41 cellular contexts compared by ENCODE assay signal in the genomic region with DNA sequence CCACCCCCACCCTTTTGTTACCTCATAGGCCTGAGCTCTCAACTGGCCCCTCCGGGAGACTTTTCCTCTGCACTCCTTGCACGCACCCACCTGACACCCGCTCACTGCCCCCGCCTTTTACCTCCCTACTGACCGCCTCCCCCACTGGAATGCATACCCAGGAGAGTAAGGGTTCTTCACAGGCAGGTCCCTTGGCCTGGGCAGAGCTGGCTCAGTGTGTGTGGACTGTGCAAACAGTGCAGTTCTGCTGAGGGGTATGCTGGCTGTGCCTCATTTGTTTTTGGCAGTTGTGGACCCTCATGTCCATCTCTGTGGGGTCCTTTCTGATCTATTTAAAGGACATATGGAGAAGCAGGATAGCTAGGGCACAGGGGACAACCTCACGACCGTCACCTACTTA. TPM values are rescaled to one million over a fixed set of nuclear protein-coding genes. Genes with fewer than 3 reads are reported as not detected.
"Had no signal": no experiment of that assay in that cellular context is flagged by ENCODE, and none has a peak within 500 bp of the region (broad histone marks: within the 10 kb centered on the region; RNA-seq: fewer than 3 reads in every experiment).

No MANE protein-coding gene starts in this region.

- H3K4me3 ChIP-seq: adrenal gland, body of pancreas, esophagus squamous epithelium, gastroesophageal sphincter, heart right ventricle had no signal

- H3K27ac Mint-ChIP-seq: activated CD4-positive, alpha-beta memory T cell treated with anti-CD3 and anti-CD28 coated beads for 36 hours; activated CD4-positive, alpha-beta T cell treated with anti-CD3 and anti-CD28 coated beads for 36 hours; activated CD4-positive, alpha-beta T cell treated with anti-CD3 and anti-CD28 coated beads, Interleukin-2, amount 10 ng/mL, durations not matched to agents 24 days and 14 days; activated CD8-positive, alpha-beta memory T cell treated with anti-CD3 and anti-CD28 coated beads, Interleukin-2, amount 10 ng/mL, durations not matched to agents 7 days and 5 days; activated CD8-positive, alpha-beta T cell treated with anti-CD3 and anti-CD28 coated beads, Interleukin-2, amount 10 ng/mL, durations not matched to agents 7 days and 5 days; activated naive CD4-positive, alpha-beta T cell treated with anti-CD3 and anti-CD28 coated beads for 36 hours; activated naive CD4-positive, alpha-beta T cell treated with anti-CD3 and anti-CD28 coated beads, Interleukin-2, amount 50 U/mL, for 24 hours; activated naive CD8-positive, alpha-beta T cell treated with anti-CD3 and anti-CD28 coated beads for 36 hours; activated naive CD8-positive, alpha-beta T cell treated with anti-CD3 and anti-CD28 coated beads, Interleukin-2, amount 50 U/mL, for 24 hours; activated T-helper 1 cell treated with anti-CD3 and anti-CD28 coated beads, Interleukin-12 subunit alpha, Interleukin-12 subunit beta, Interleukin-2, Interleukin-4 antibody, amounts not matched to agents 30 ng/mL and 10 ng/mL and 1 ng/mL, durations not matched to agents 14 hours and 24 hours and 36 hours; activated T-helper 2 cell treated with anti-CD3 and anti-CD28 coated beads, Interferon-gamma antibody, Interleukin-2, Interleukin-4, amounts not matched to agents 10 μg/mL and 5 μg/mL and 100 μg/mL, durations not matched to agents 14 hours and 24 hours and 36 hours; effector memory CD8-positive, alpha-beta T cell; T-helper 17 cell; T-helper 2 cell treated with Interferon-gamma antibody and Interleukin-4, amounts not matched to agents 5 μg/mL and 100 μg/mL, for 36 hours had no signal

- H3K4me1 Mint-ChIP-seq: T-helper 17 cell had no signal

- H3K27me3 ChIP-seq: adrenal gland, body of pancreas, esophagus squamous epithelium, gastroesophageal sphincter, heart right ventricle had no signal

- H3K27ac ChIP-seq: adrenal gland, body of pancreas, epithelial cell of prostate, esophagus squamous epithelium, gastroesophageal sphincter, heart right ventricle, WERI-Rb-1 had no signal

- H3K27me3 Mint-ChIP-seq: activated CD4-positive, alpha-beta memory T cell treated with anti-CD3 and anti-CD28 coated beads for 36 hours; activated CD4-positive, alpha-beta T cell treated with anti-CD3 and anti-CD28 coated beads for 36 hours; activated CD4-positive, alpha-beta T cell treated with anti-CD3 and anti-CD28 coated beads, Interleukin-2, amount 10 ng/mL, durations not matched to agents 24 days and 14 days; activated CD8-positive, alpha-beta memory T cell treated with anti-CD3 and anti-CD28 coated beads, Interleukin-2, amount 10 ng/mL, durations not matched to agents 7 days and 5 days; activated naive CD4-positive, alpha-beta T cell treated with anti-CD3 and anti-CD28 coated beads, Interleukin-2, amount 50 U/mL, for 24 hours; activated naive CD8-positive, alpha-beta T cell treated with anti-CD3 and anti-CD28 coated beads for 36 hours; activated naive CD8-positive, alpha-beta T cell treated with anti-CD3 and anti-CD28 coated beads, Interleukin-2, amount 50 U/mL, for 24 hours; effector memory CD8-positive, alpha-beta T cell; T-helper 17 cell had no signal

- FAIRE-seq: colon, endothelial cell of umbilical vein had no signal

- DNase-seq: activated CD4-positive, alpha-beta memory T cell treated with anti-CD3 and anti-CD28 coated beads for 36 hours; activated CD4-positive, alpha-beta T cell treated with anti-CD3 and anti-CD28 coated beads for 36 hours; activated CD4-positive, alpha-beta T cell treated with anti-CD3 and anti-CD28 coated beads, Interleukin-2, amount 10 ng/mL, durations not matched to agents 24 days and 14 days; activated CD4-positive, CD25-positive, alpha-beta regulatory T cell; activated CD4-positive, CD25-positive, alpha-beta regulatory T cell treated with anti-CD3 and anti-CD28 coated beads, Interleukin-2, amount 50 U/mL, for 72 hours; activated CD8-positive, alpha-beta memory T cell treated with anti-CD3 and anti-CD28 coated beads, Interleukin-2, amount 10 ng/mL, durations not matched to agents 7 days and 5 days; activated CD8-positive, alpha-beta memory T cell treated with anti-CD3 and anti-CD28 coated beads, Interleukin-2, amount 50 U/mL, for 4 hours; activated CD8-positive, alpha-beta T cell treated with anti-CD3 and anti-CD28 coated beads, Interleukin-2, amount 10 ng/mL, durations not matched to agents 7 days and 5 days; activated effector memory CD4-positive, alpha-beta T cell treated with anti-CD3 and anti-CD28 coated beads, Interleukin-2, amount 50 U/mL, for 16 hours; activated naive CD4-positive, alpha-beta T cell treated with anti-CD3 and anti-CD28 coated beads for 36 hours; activated naive CD8-positive, alpha-beta T cell treated with anti-CD3 and anti-CD28 coated beads for 36 hours; activated naive CD8-positive, alpha-beta T cell treated with anti-CD3 and anti-CD28 coated beads, Interleukin-2, amount 50 U/mL, for 24 hours; activated T-cell treated with anti-CD3 and anti-CD28 coated beads, Interleukin-2, amount 50 U/mL, for 1 hour; activated T-cell treated with anti-CD3 and anti-CD28 coated beads, Interleukin-2, amount 50 U/mL, for 48 hours; adrenal gland; amygdala; aorta; body of pancreas; caudate nucleus; cortex of kidney; dermis blood vessel endothelial cell; effector CD4-positive, alpha-beta T cell; effector memory CD8-positive, alpha-beta T cell; esophagus squamous epithelium; foreskin melanocyte; heart right ventricle; T-helper 17 cell; T1000; WERI-Rb-1 had no signal

- H3K4me3 Mint-ChIP-seq: activated CD4-positive, alpha-beta memory T cell treated with anti-CD3 and anti-CD28 coated beads for 36 hours; activated CD4-positive, alpha-beta T cell treated with anti-CD3 and anti-CD28 coated beads for 36 hours; activated CD4-positive, alpha-beta T cell treated with anti-CD3 and anti-CD28 coated beads, Interleukin-2, amount 10 ng/mL, durations not matched to agents 24 days and 14 days; activated CD8-positive, alpha-beta memory T cell treated with anti-CD3 and anti-CD28 coated beads, Interleukin-2, amount 10 ng/mL, durations not matched to agents 7 days and 5 days; activated CD8-positive, alpha-beta T cell treated with anti-CD3 and anti-CD28 coated beads, Interleukin-2, amount 10 ng/mL, durations not matched to agents 7 days and 5 days; activated naive CD4-positive, alpha-beta T cell treated with anti-CD3 and anti-CD28 coated beads for 36 hours; activated naive CD4-positive, alpha-beta T cell treated with anti-CD3 and anti-CD28 coated beads, Interleukin-2, amount 50 U/mL, for 24 hours; activated naive CD8-positive, alpha-beta T cell treated with anti-CD3 and anti-CD28 coated beads for 36 hours; activated naive CD8-positive, alpha-beta T cell treated with anti-CD3 and anti-CD28 coated beads, Interleukin-2, amount 50 U/mL, for 24 hours; activated T-helper 1 cell treated with anti-CD3 and anti-CD28 coated beads, Interleukin-12 subunit alpha, Interleukin-12 subunit beta, Interleukin-2, Interleukin-4 antibody, amounts not matched to agents 30 ng/mL and 10 ng/mL and 1 ng/mL, durations not matched to agents 14 hours and 24 hours and 36 hours; effector memory CD8-positive, alpha-beta T cell; T-helper 17 cell; T-helper 2 cell treated with Interferon-gamma antibody and Interleukin-4, amounts not matched to agents 5 μg/mL and 100 μg/mL, for 36 hours had no signal

- H3K36me3 ChIP-seq: adrenal gland had no signal

- ATAC-seq: activated CD4-positive, alpha-beta T cell treated with anti-CD3 and anti-CD28 coated beads for 36 hours; activated CD8-positive, alpha-beta memory T cell treated with anti-CD3 and anti-CD28 coated beads, Interleukin-2, amount 10 ng/mL, durations not matched to agents 7 days and 5 days; activated CD8-positive, alpha-beta T cell treated with anti-CD3 and anti-CD28 coated beads, Interleukin-2, amount 10 ng/mL, durations not matched to agents 7 days and 5 days; activated naive CD8-positive, alpha-beta T cell treated with anti-CD3 and anti-CD28 coated beads, Interleukin-2, amount 50 U/mL, for 24 hours; body of pancreas; effector memory CD8-positive, alpha-beta T cell; gastroesophageal sphincter; heart right ventricle; T-helper 17 cell had no signal

RNA-seq across cellular contexts. Expression of gene ZNF135, which starts 34.0 kb away (rescaled TPM):
- total RNA-seq: activated CD4-positive, alpha-beta T cell treated with anti-CD3 and anti-CD28 coated beads, Interleukin-2, amount 10 ng/mL, durations not matched to agents 24 days and 14 days; activated T-helper 2 cell treated with anti-CD3 and anti-CD28 coated beads, Interferon-gamma antibody, Interleukin-2, Interleukin-4, amounts not matched to agents 10 μg/mL and 5 μg/mL and 100 μg/mL, durations not matched to agents 14 hours and 24 hours and 36 hours had no signal

RNA-seq across cellular contexts. Expression of gene ZSCAN1, which starts 59.2 kb away (rescaled TPM):
- total RNA-seq: activated CD4-positive, alpha-beta memory T cell treated with anti-CD3 and anti-CD28 coated beads for 36 hours; activated CD4-positive, alpha-beta T cell treated with anti-CD3 and anti-CD28 coated beads for 36 hours; activated CD4-positive, alpha-beta T cell treated with anti-CD3 and anti-CD28 coated beads, Interleukin-2, amount 10 ng/mL, durations not matched to agents 24 days and 14 days; activated CD8-positive, alpha-beta memory T cell treated with anti-CD3 and anti-CD28 coated beads for 36 hours; activated CD8-positive, alpha-beta memory T cell treated with anti-CD3 and anti-CD28 coated beads, Interleukin-2, amount 10 ng/mL, durations not matched to agents 7 days and 5 days; activated CD8-positive, alpha-beta T cell treated with anti-CD3 and anti-CD28 coated beads, Interleukin-2, amount 10 ng/mL, durations not matched to agents 7 days and 5 days; activated naive CD4-positive, alpha-beta T cell treated with anti-CD3 and anti-CD28 coated beads for 36 hours; activated naive CD8-positive, alpha-beta T cell treated with anti-CD3 and anti-CD28 coated beads for 36 hours; activated T-helper 1 cell treated with anti-CD3 and anti-CD28 coated beads, Interleukin-12 subunit alpha, Interleukin-12 subunit beta, Interleukin-2, Interleukin-4 antibody, amounts not matched to agents 30 ng/mL and 10 ng/mL and 1 ng/mL, durations not matched to agents 14 hours and 24 hours and 36 hours; activated T-helper 2 cell treated with anti-CD3 and anti-CD28 coated beads, Interferon-gamma antibody, Interleukin-2, Interleukin-4, amounts not matched to agents 10 μg/mL and 5 μg/mL and 100 μg/mL, durations not matched to agents 14 hours and 24 hours and 36 hours; aorta; body of pancreas; dermis blood vessel endothelial cell; endothelial cell of umbilical vein; fibroblast of lung; fibroblast of villous mesenchyme; gastroesophageal sphincter; glomerular endothelial cell; T-helper 17 cell had no signal
- polyA plus RNA-seq: fibroblast of lung had no signal
